In the genomic region with DNA sequence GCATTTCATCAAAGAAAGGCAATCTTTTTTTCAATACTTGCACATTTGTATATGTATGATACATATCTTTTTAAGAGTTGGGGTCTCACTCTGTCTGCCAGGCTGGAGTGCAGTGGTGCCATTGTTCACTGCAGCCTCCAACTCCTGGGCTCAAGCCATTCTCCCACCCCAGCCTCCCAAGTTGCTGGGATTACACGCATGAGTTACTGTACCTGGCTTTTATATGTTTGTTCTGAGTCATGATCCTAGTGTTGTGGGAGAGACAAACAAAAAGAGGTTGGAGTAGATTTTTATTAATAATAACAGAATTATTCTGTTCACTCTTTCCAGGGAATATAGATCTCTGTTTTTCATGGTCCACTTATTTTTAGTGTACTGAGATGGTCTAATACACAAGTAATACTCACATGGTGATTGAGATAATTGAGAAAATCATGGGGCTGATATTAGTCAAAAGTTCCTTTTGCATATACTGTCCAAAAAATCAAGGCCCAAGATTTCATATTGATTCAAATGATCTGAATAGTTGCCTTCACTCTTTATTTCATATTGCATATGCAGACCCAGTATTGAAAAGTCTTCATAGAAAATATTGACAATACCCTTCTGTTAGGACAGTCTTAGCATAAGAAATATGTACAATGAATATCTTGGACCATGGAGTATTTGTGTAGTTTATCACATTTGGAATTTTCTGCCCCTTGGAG, we compare ENCODE assay signal across 25 cellular contexts.
DNase-seq lines count a peak whose midpoint lies in the region; ATAC-seq and TF ChIP-seq lines count a peak whose summit lies in the region.
"Had no signal": no experiment of that assay in that cellular context is flagged by ENCODE, and none has a peak within 500 bp of the region (broad histone marks: within the 10 kb centered on the region; RNA-seq: fewer than 3 reads in every experiment).

No MANE protein-coding gene starts in this region.

- no peaks in the 10 kb centered on the region for H3K9me3 ChIP-seq in body of pancreas
- H3K9me3 ChIP-seq: breast epithelium, colonic mucosa, esophagus squamous epithelium, gastroesophageal sphincter, thoracic aorta had no signal

- H3K4me3 ChIP-seq in body of pancreas = no peak overlapping the region
- H3K4me3 ChIP-seq: breast epithelium, colonic mucosa, esophagus squamous epithelium, gastroesophageal sphincter, GM23248, thoracic aorta had no signal

- 46 to 63% methylated on average over 1 of the region's 1 CpG for WGBS in body of pancreas, 2 donors

- no peak for ATAC-seq in body of pancreas
- peak; percentile 49 for ATAC-seq in left colon
- ATAC-seq in HG02852 (IDR thresholded peaks at IDR 0.05; ENCODE audit: unreplicated experiment) = no peak
- ATAC-seq: activated CD4-positive, CD25-positive, alpha-beta regulatory T cell treated with anti-CD3 and anti-CD28 coated beads, Interleukin-2, amount 50 U/mL, for 24 hours; gastroesophageal sphincter had no signal

- H3K27me3 Mint-ChIP-seq in type B pancreatic cell (no peaks in the 10 kb centered on the region), mesothelial cell of epicardium (ENCODE audit: low read depth) (no peaks in the 10 kb centered on the region)
- H3K27me3 Mint-ChIP-seq: activated naive CD4-positive, alpha-beta T cell treated with anti-CD3 and anti-CD28 coated beads, Interleukin-2, amount 10 ng/mL, durations not matched to agents 7 days and 5 days; CD4-positive, alpha-beta T cell had no signal

- TF ChIP-seq POLR2A in body of pancreas (IDR thresholded peaks at IDR 0.05) = no peak

- H3K27ac ChIP-seq in body of pancreas = peak overlapping the region in 3 of 4 donors; percentile 42 to 55 (median 48)
- H3K27ac ChIP-seq: colonic mucosa, esophagus squamous epithelium, gastroesophageal sphincter, GM23248, HL-60, thoracic aorta had no signal

- intact Hi-C loops in body of pancreas (cut with DNase I) = no loop called here
- intact Hi-C loops in left colon (cut with DNase I, micrococcal nuclease) = no loop called here

- DNase-seq in NCI-H345 (lab: John Stamatoyannopoulos, UW) = peak; percentile 10
- no peak for DNase-seq in NCI-H345 treated with DMSO at 0.1 percent for 48 hours (lab: John Stamatoyannopoulos, UW; ENCODE audit: unreplicated experiment)
- no peak for DNase-seq in body of pancreas
- no peak for DNase-seq in left colon
- no peak for DNase-seq in type B pancreatic cell (ENCODE audit: extremely low spot score, unreplicated experiment)
- no peak for DNase-seq in SHP77 treated with DMSO at 0.1 percent for 48 hours (lab: John Stamatoyannopoulos, UW)
- DNase-seq in mesothelial cell of epicardium (ENCODE audit: low spot score in 2 of 2, unreplicated experiment in 2 of 2) = no peak
- DNase-seq: 8988T; activated CD4-positive, alpha-beta T cell treated with anti-CD3 and anti-CD28 coated beads, Interleukin-2, amount 50 U/mL, for 48 hours; activated naive CD4-positive, alpha-beta T cell treated with anti-CD3 and anti-CD28 coated beads, Interleukin-2, amount 10 ng/mL, durations not matched to agents 7 days and 5 days; CD4-positive, alpha-beta T cell; esophagus squamous epithelium; GM23248; HFFc6; MV-4-11; NCI-H526; stimulated activated naive CD4-positive, alpha-beta T cell treated with Interleukin-2 at 50 U/mL for 16 hours had no signal

- H3K4me1 ChIP-seq in body of pancreas = peaks cover 59% of the 10 kb centered on the region

- H3K4me3 Mint-ChIP-seq in type B pancreatic cell (no peak overlapping the region), mesothelial cell of epicardium (no peak overlapping the region)
- H3K4me3 Mint-ChIP-seq: activated naive CD4-positive, alpha-beta T cell treated with anti-CD3 and anti-CD28 coated beads, Interleukin-2, amount 10 ng/mL, durations not matched to agents 7 days and 5 days; activated T-helper 1 cell treated with anti-CD3 and anti-CD28 coated beads, Interleukin-12 subunit alpha, Interleukin-12 subunit beta, Interleukin-2, Interleukin-4 antibody, amounts not matched to agents 30 ng/mL and 10 ng/mL and 1 ng/mL, durations not matched to agents 14 hours and 24 hours and 36 hours; CD4-positive, alpha-beta T cell; HFFc6 had no signal

- H3K36me3 ChIP-seq in body of pancreas (replicated peaks in 1 of 2; ENCODE audit: insufficient read depth in 1 of 2, low read depth in 2 of 2) = no peaks in the 10 kb centered on the region
- H3K36me3 ChIP-seq: breast epithelium, colonic mucosa, esophagus squamous epithelium, gastroesophageal sphincter, thoracic aorta had no signal

- H3K27me3 ChIP-seq in body of pancreas = no peaks in the 10 kb centered on the region
- H3K27me3 ChIP-seq: breast epithelium, colonic mucosa, esophagus squamous epithelium, gastroesophageal sphincter had no signal

- no peak for TF ChIP-seq CTCF in body of pancreas (IDR thresholded peaks at IDR 0.05)
- TF ChIP-seq CTCF in type B pancreatic cell (conservative IDR thresholded peaks at IDR 0.05) = no peak
- TF ChIP-seq CTCF in mesothelial cell of epicardium (IDR thresholded peaks at IDR 0.05; ENCODE audit: unreplicated experiment) = no peak

- H3K27ac Mint-ChIP-seq in type B pancreatic cell (peak overlapping the region; percentile 72), mesothelial cell of epicardium (no peak overlapping the region)
- H3K27ac Mint-ChIP-seq: activated naive CD4-positive, alpha-beta T cell treated with anti-CD3 and anti-CD28 coated beads, Interleukin-2, amount 10 ng/mL, durations not matched to agents 7 days and 5 days; activated T-helper 1 cell treated with anti-CD3 and anti-CD28 coated beads, Interleukin-12 subunit alpha, Interleukin-12 subunit beta, Interleukin-2, Interleukin-4 antibody, amounts not matched to agents 30 ng/mL and 10 ng/mL and 1 ng/mL, durations not matched to agents 14 hours and 24 hours and 36 hours; CD4-positive, alpha-beta T cell; HFFc6 had no signal

- H3K36me3 Mint-ChIP-seq in type B pancreatic cell = no peaks in the 10 kb centered on the region
- no peaks in the 10 kb centered on the region for H3K36me3 Mint-ChIP-seq in mesothelial cell of epicardium
- H3K36me3 Mint-ChIP-seq: activated naive CD4-positive, alpha-beta T cell treated with anti-CD3 and anti-CD28 coated beads, Interleukin-2, amount 10 ng/mL, durations not matched to agents 7 days and 5 days had no signal

- H3K4me1 Mint-ChIP-seq in type B pancreatic cell (ENCODE audit: unreplicated experiment) (peaks cover 33% of the 10 kb centered on the region), mesothelial cell of epicardium (peaks cover 19% of the 10 kb centered on the region)

- no peaks in the 10 kb centered on the region for H3K9me3 Mint-ChIP-seq in type B pancreatic cell
- no peaks in the 10 kb centered on the region for H3K9me3 Mint-ChIP-seq in mesothelial cell of epicardium
- H3K9me3 Mint-ChIP-seq: activated naive CD4-positive, alpha-beta T cell treated with anti-CD3 and anti-CD28 coated beads, Interleukin-2, amount 10 ng/mL, durations not matched to agents 7 days and 5 days; activated T-helper 1 cell treated with anti-CD3 and anti-CD28 coated beads, Interleukin-12 subunit alpha, Interleukin-12 subunit beta, Interleukin-2, Interleukin-4 antibody, amounts not matched to agents 30 ng/mL and 10 ng/mL and 1 ng/mL, durations not matched to agents 14 hours and 24 hours and 36 hours; CD4-positive, alpha-beta T cell; HFFc6 had no signal
